ENCODE assay signal across 24 cellular contexts in genomic region chr9:81584099-81584498, GRCh38.
"Had no signal": no experiment of that assay in that cellular context is flagged by ENCODE, and none has a peak within 500 bp of the region (broad histone marks: within the 10 kb centered on the region; RNA-seq: fewer than 3 reads in every experiment).

No MANE protein-coding gene starts in this region.

- H3K27me3 Mint-ChIP-seq: T-cell had no signal

- DNase-seq: KBM-7, MV-4-11, NCI-H1048, NCI-H1105 treated with DMSO at 0.1 percent for 48 hours, NCI-H1417 treated with DMSO at 0.1 percent for 48 hours, NCI-H146, NCI-H1694 treated with DMSO at 0.1 percent for 48 hours, NCI-H1930, NCI-H2081, NCI-H2107, NCI-H2171, NCI-H226, NCI-H446 treated with DMSO at 0.1 percent for 48 hours, NCI-H524 treated with DMSO at 0.1 percent for 48 hours, NCI-H69, NCI-H774, PC-3, SHP77, SK-N-SH, SW 1271, T-cell had no signal

- H3K36me3 Mint-ChIP-seq: T-cell had no signal

- H3K4me1 Mint-ChIP-seq: T-cell had no signal

- H3K9me2 ChIP-seq: SK-N-SH had no signal

- ATAC-seq: Panc1, PC-3, T-cell had no signal

- H3K27ac Mint-ChIP-seq: T-cell had no signal

- H3K9me3 Mint-ChIP-seq: T-cell had no signal

- H3K4me3 Mint-ChIP-seq: T-cell had no signal

- H3K27ac ChIP-seq: HL-60, RWPE1 had no signal

- H3K4me2 ChIP-seq: SK-N-SH had no signal
